In the genomic region with DNA sequence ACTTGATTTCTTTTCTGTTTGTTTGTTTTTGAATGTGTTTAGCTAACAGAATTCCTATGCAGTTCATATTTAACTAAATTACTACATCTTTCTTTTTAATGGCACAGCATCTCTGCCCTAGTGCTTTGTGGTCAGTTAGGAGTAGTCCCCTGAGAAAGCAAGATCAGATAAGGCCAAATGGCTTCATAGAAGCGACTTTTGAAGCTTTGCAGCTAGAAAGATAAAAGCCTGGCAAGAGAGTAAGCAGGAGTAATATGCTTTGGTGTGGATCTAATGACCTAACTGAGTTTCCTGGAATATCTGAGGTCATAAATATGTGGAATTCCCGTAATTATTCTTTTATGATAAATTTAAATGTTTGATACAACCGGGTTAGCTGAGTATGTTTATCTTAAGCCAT, we compare ENCODE assay signal across 16 cellular contexts.
A peak's percentile ranks its signal among the peaks of the same experiment; 100 is the strongest.
DNase-seq lines count a peak whose midpoint lies in the region; ATAC-seq and TF ChIP-seq lines count a peak whose summit lies in the region.
"Had no signal": no experiment of that assay in that cellular context is flagged by ENCODE, and none has a peak within 500 bp of the region (broad histone marks: within the 10 kb centered on the region; RNA-seq: fewer than 3 reads in every experiment).

No MANE protein-coding gene starts in this region.

- no peak overlapping the region for H3K27ac Mint-ChIP-seq in endothelial cell (ENCODE audit: unreplicated experiment)
- H3K27ac Mint-ChIP-seq: CD8-positive, alpha-beta T cell; GM23338 had no signal

- no peaks in the 10 kb centered on the region for H3K9me3 Mint-ChIP-seq in endothelial cell (ENCODE audit: unreplicated experiment)
- H3K9me3 Mint-ChIP-seq: CD8-positive, alpha-beta T cell had no signal

- H3K4me1 Mint-ChIP-seq in endothelial cell (ENCODE audit: unreplicated experiment): no peaks in the 10 kb centered on the region
- H3K4me1 Mint-ChIP-seq: GM23338 had no signal

- no peak overlapping the region for H3K4me3 Mint-ChIP-seq in endothelial cell (ENCODE audit: unreplicated experiment)
- H3K4me3 Mint-ChIP-seq: CD8-positive, alpha-beta T cell; GM23338 had no signal

- no peak overlapping the region for H3K4me3 ChIP-seq in brain microvascular endothelial cell (ENCODE audit: low read depth, low read length)
- H3K4me3 ChIP-seq: BLaER1, GM23338 had no signal

- peak; percentile 83 for DNase-seq in OCI-M1 (lab: John Stamatoyannopoulos, UW)
- DNase-seq in SW480 (ENCODE audit: low spot score): peak; percentile 8
- DNase-seq in left kidney (ENCODE audit: low read depth, low spot score): peak; percentile 22
- DNase-seq in omental fat pad (ENCODE audit: low spot score): no peak
- DNase-seq in foreskin keratinocyte: no peak
- no peak for DNase-seq in brain microvascular endothelial cell
- DNase-seq in head of caudate nucleus: no peak
- DNase-seq in endothelial cell (ENCODE audit: low spot score): no peak
- DNase-seq: 8988T; Calu3; CD8-positive, alpha-beta T cell; DMS79 treated with DMSO at 0.1 percent for 48 hours; GF-D8; HCEC 1CT had no signal

- H3K36me3 Mint-ChIP-seq in endothelial cell (ENCODE audit: low read depth, unreplicated experiment): no peaks in the 10 kb centered on the region
- H3K36me3 Mint-ChIP-seq: CD8-positive, alpha-beta T cell had no signal

- ATAC-seq in omental fat pad (ENCODE audit: low FRiP score): peak; percentile 81
- ATAC-seq in foreskin keratinocyte: no peak
- ATAC-seq: CD8-positive, alpha-beta T cell; GM23338 had no signal

- H3K27ac ChIP-seq in foreskin keratinocyte (no peak overlapping the region), brain microvascular endothelial cell (no peak overlapping the region)
- H3K27ac ChIP-seq: BLaER1 had no signal

- no peak for TF ChIP-seq CTCF in omental fat pad (IDR thresholded peaks at IDR 0.05)
- TF ChIP-seq CTCF in foreskin keratinocyte (conservative IDR thresholded peaks at IDR 0.05): no peak
- no peak for TF ChIP-seq CTCF in brain microvascular endothelial cell (IDR thresholded peaks at IDR 0.05; ENCODE audit: low read depth, low read length, missing control alignments)
- TF ChIP-seq CTCF in endothelial cell (IDR thresholded peaks at IDR 0.05; ENCODE audit: unreplicated experiment): no peak

- peaks cover 3% of the 10 kb centered on the region for H3K27me3 Mint-ChIP-seq in endothelial cell (ENCODE audit: unreplicated experiment)

- H3K27me3 ChIP-seq in foreskin keratinocyte: no peaks in the 10 kb centered on the region
- H3K27me3 ChIP-seq in brain microvascular endothelial cell (replicated peaks): no peaks in the 10 kb centered on the region
- H3K27me3 ChIP-seq: BLaER1 had no signal

- no peaks in the 10 kb centered on the region for H3K4me1 ChIP-seq in foreskin keratinocyte

- in situ Hi-C loops in brain microvascular endothelial cell (cut with HindIII; ENCODE audit: low pct_ligation_motif_present, low sequenced_read_pairs): no loop called here

- no peaks in the 10 kb centered on the region for H3K36me3 ChIP-seq in brain microvascular endothelial cell (replicated peaks)
- H3K36me3 ChIP-seq: BLaER1 had no signal

- intact Hi-C loops in head of caudate nucleus (cut with DNase I): no loop called here

Comparison
In these comparisons a context has a peak if more than half of its experiments do, and no peak if none do; other contexts are left out.
1. DNase-seq: peak in OCI-M1 (single experiment), SW480 (single experiment) and left kidney (single experiment); none in omental fat pad (single experiment), foreskin keratinocyte (0 of 2), brain microvascular endothelial cell (single experiment), head of caudate nucleus (0 of 42) and endothelial cell (single experiment).